Comparison of ENCODE assay signal across 21 cellular contexts in the genomic region with DNA sequence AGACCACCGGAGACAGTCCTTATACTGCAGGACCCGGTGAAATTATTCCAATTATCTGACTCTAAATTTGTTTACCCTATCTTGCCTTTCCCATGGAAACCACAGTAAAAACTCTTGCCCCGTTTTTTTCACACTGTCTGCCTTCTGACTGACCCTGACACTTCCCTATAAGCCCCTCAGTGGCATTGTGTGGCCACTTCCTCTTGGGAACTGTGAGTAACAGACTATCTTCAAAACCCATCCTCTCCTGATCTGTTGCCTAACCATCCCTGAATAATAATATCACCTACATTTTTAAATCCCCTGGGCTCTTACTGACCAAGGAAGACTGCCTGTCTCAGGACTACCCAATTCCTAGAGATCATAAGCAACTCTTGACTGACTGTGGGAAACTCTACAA. TPM values are rescaled to one million over a fixed set of nuclear protein-coding genes. Genes with fewer than 3 reads are reported as not detected.
DNase-seq lines count a peak whose midpoint lies in the region; ATAC-seq, FAIRE-seq and TF ChIP-seq lines count a peak whose summit lies in the region.
"Had no signal": no experiment of that assay in that cellular context is flagged by ENCODE, and none has a peak within 500 bp of the region (broad histone marks: within the 10 kb centered on the region; RNA-seq: fewer than 3 reads in every experiment).

No MANE protein-coding gene starts in this region.

- no peak for TF ChIP-seq POLR2A in GM12878 (IDR thresholded peaks at IDR 0.05; ENCODE audit: low read depth, low read length)

- TF ChIP-seq CTCF in GM12878 (IDR thresholded peaks at IDR 0.05 in 2 of 3, conservative IDR thresholded peaks at IDR 0.05 in 1 of 3; ENCODE audit: control insufficient read depth in 2 of 3, extremely low read depth in 1 of 3, insufficient read depth in 1 of 3, low read depth in 3 of 3, low read length in 3 of 3) (no peak), D721Med (IDR thresholded peaks at IDR 0.05; ENCODE audit: insufficient read depth, missing control alignments) (no peak)

- H3K36me3 ChIP-seq in BLaER1 treated with 17β-estradiol and CSF1 and Interleukin-3, amounts not matched to agents 10 nM and 100 nM: no peaks in the 10 kb centered on the region
- H3K36me3 ChIP-seq in GM12878 (ENCODE audit: control insufficient read depth in 2 of 2, insufficient read depth in 2 of 2, low read length in 1 of 2): no peaks in the 10 kb centered on the region
- H3K36me3 ChIP-seq: Peyer's patch had no signal

- no peak for TF ChIP-seq RAD21 in GM12878 (IDR thresholded peaks at IDR 0.05; ENCODE audit: insufficient read depth, low read depth, low read length)

- WGBS in GM12878 (ENCODE audit: insufficient coverage, insufficient replicate concordance, low lambda C conversion rate, missing lambda C conversion rate): 19% methylated on average over 3 of the region's 3 CpGs

- H3K79me2 ChIP-seq in GM12878 (ENCODE audit: control insufficient read depth, insufficient read depth, low read length): no peaks in the 10 kb centered on the region

- H3K9me3 ChIP-seq in BLaER1 treated with 17β-estradiol and CSF1 and Interleukin-3, amounts not matched to agents 10 nM and 100 nM (replicated peaks in 1 of 11): peaks cover 0 to 20% (median 2%) of the 10 kb centered on the region in 11 experiments; a peak in 11 of 22 replicates
- no peaks in the 10 kb centered on the region; the same call in 1 of the 3 replicates for H3K9me3 ChIP-seq in GM12878 (replicated peaks; ENCODE audit: control insufficient read depth, insufficient read depth, low read length)
- H3K9me3 ChIP-seq: Peyer's patch had no signal

- H3K27me3 ChIP-seq in BLaER1 treated with 17β-estradiol and CSF1 and Interleukin-3, amounts not matched to agents 10 nM and 100 nM: peaks cover 0 to 81% (median 0%) of the 10 kb centered on the region in 11 experiments; a peak in 4 of 22 replicates
- no peaks in the 10 kb centered on the region for H3K27me3 ChIP-seq in GM12878 (replicated peaks in 1 of 2; ENCODE audit: control insufficient read depth in 2 of 2, insufficient read depth in 2 of 2, low read length in 1 of 2)
- H3K27me3 ChIP-seq: Peyer's patch had no signal

- no peak overlapping the region for H2AFZ ChIP-seq in GM12878 (ENCODE audit: control insufficient read depth, low read depth, low read length)
- H2AFZ ChIP-seq: GM23248 had no signal

- RAD21 ChIA-PET in GM12878 (lab: Charles Lee; ENCODE audit: unreplicated experiment): no interaction called here

- ATAC-seq in GM12878 (no peak), SK-N-SH treated with all-trans-retinoic acid at 6 μM for 48 hours (no peak), GM18519 (IDR thresholded peaks at IDR 0.05; ENCODE audit: low FRiP score, unreplicated experiment) (no peak)
- ATAC-seq: CD8-positive, alpha-beta T cell; Right ventricle myocardium inferior had no signal

- CTCF ChIA-PET in GM12878 (lab: Yijun Ruan, JAX): interaction anchor here (0.9 kb wide), 1 partner anchor 10 kb away, joined by 3 read pairs; no protein-coding TSS in a partner anchor

- intact Hi-C loops in GM12878 (cut with micrococcal nuclease; ENCODE audit: unreplicated experiment): no loop called here

- SMC1A ChIA-PET in GM12878 (lab: Charles Lee; ENCODE audit: uncharacterized antibody, unreplicated experiment): no interaction called here

- BruUV-seq in GM12878 (replicated peaks; lab: Mats Ljungman, UMichigan): no TSS peak

- in situ Hi-C loops in GM12878 (cut with MboI): no loop called here

- no peaks in the 10 kb centered on the region for H4K20me1 ChIP-seq in BLaER1 treated with 17β-estradiol and CSF1 and Interleukin-3, amounts not matched to agents 10 nM and 100 nM
- no peaks in the 10 kb centered on the region for H4K20me1 ChIP-seq in GM12878 (ENCODE audit: control insufficient read depth, insufficient read depth)

- no peak overlapping the region for H3K9ac ChIP-seq in BLaER1 treated with 17β-estradiol and CSF1 and Interleukin-3, amounts not matched to agents 10 nM and 100 nM
- no peak overlapping the region for H3K9ac ChIP-seq in GM12878 (ENCODE audit: control insufficient read depth, insufficient read depth, low read length)
- H3K9ac ChIP-seq: GM23248 had no signal

- DNase-seq in Kasumi-1 (lab: John Stamatoyannopoulos, UW) (peak; percentile 7 to 23), NOMO-1 treated with dmso at 0.1 percent for 144 hours (lab: John Stamatoyannopoulos, UW; ENCODE audit: unreplicated experiment) (peak; percentile 18), GM12878 (ENCODE audit: low read depth, low spot score) (no peak), D721Med (ENCODE audit: insufficient read length, low spot score) (no peak)
- no peak for DNase-seq in activated T-cell treated with anti-CD3 and anti-CD28 coated beads, Interleukin-2, amount 50 U/mL, for 48 hours
- DNase-seq: CD8-positive, alpha-beta T cell; DMS79 treated with DMSO at 0.1 percent for 48 hours; GM23248; HCEC 1CT; NCI-H1417 treated with DMSO at 0.1 percent for 48 hours; NCI-H187 treated with DMSO at 0.1 percent for 48 hours; NCI-H226; NCI-H524; NCI-H82; Peyer's patch had no signal

- H3K4me3 ChIP-seq in BLaER1 treated with 17β-estradiol and CSF1 and Interleukin-3, amounts not matched to agents 10 nM and 100 nM: no peak overlapping the region
- no peak overlapping the region for H3K4me3 ChIP-seq in GM12878
- H3K4me3 ChIP-seq: GM23248, Peyer's patch, SK-N-MC had no signal

- no peak for TF ChIP-seq EP300 in GM12878 (IDR thresholded peaks at IDR 0.05; ENCODE audit: borderline replicate concordance in 1 of 2, control insufficient read depth in 1 of 2, low read depth in 2 of 2, low read length in 2 of 2)

- peaks cover 0 to 11% (median 8%) of the 10 kb centered on the region in 10 experiments; a peak in 10 of 20 replicates for H3K4me1 ChIP-seq in BLaER1 treated with 17β-estradiol and CSF1 and Interleukin-3, amounts not matched to agents 10 nM and 100 nM
- H3K4me1 ChIP-seq in GM12878 (ENCODE audit: control insufficient read depth, insufficient read depth, low read length): no peaks in the 10 kb centered on the region
- H3K4me1 ChIP-seq: Peyer's patch had no signal

- peak overlapping the region in 6 of 11 experiments; percentile 8 to 40 (median 21); a peak in 9 of 22 replicates for H3K4me2 ChIP-seq in BLaER1 treated with 17β-estradiol and CSF1 and Interleukin-3, amounts not matched to agents 10 nM and 100 nM
- H3K4me2 ChIP-seq in GM12878 (ENCODE audit: control insufficient read depth, insufficient read depth): no peak overlapping the region

- H3K27ac ChIP-seq in BLaER1 treated with 17β-estradiol and CSF1 and Interleukin-3, amounts not matched to agents 10 nM and 100 nM: no peak overlapping the region
- no peak overlapping the region for H3K27ac ChIP-seq in GM12878 (ENCODE audit: control insufficient read depth, insufficient read depth)
- H3K27ac ChIP-seq: GM23248, Peyer's patch, SK-N-MC had no signal

- FAIRE-seq in GM12878 (lab: Jason Lieb, UNC): no peak
- no peak for FAIRE-seq in D721Med (lab: Jason Lieb, UNC)
- FAIRE-seq: A204.1 had no signal

- POLR2A ChIA-PET in GM12878 (lab: Charles Lee): interaction anchor here (0.6 kb wide), 1 partner anchor 410 kb away, joined by 3 read pairs; no protein-coding TSS in a partner anchor

TF ChIP-seq in GM12878, 131 proteins besides CTCF, POLR2A, EP300 and RAD21:
- TF ChIP-seq SPI1 (IDR thresholded peaks at IDR 0.05; ENCODE audit: borderline replicate concordance, insufficient read depth, low read depth, low read length): peak; percentile 21; the same call in 1 of the 2 replicates
- TF ChIP-seq RELA (IDR thresholded peaks at IDR 0.05; ENCODE audit: borderline replicate concordance, partially characterized antibody): no peak
- no peak for TF ChIP-seq TAF1 (IDR thresholded peaks at IDR 0.05; ENCODE audit: borderline replicate concordance, low read depth, low read length)

TF ChIP-seq in SK-N-SH treated with all-trans-retinoic acid at 6 μM for 48 hours, 23 proteins besides CTCF, POLR2A, EP300 and RAD21 (continues in another document):
- no peak for TF ChIP-seq ZNF565 (CRISPR knock-in tag; conservative IDR thresholded peaks at IDR 0.05; ENCODE audit: low read depth)
- TF ChIP-seq, protein P1, sequence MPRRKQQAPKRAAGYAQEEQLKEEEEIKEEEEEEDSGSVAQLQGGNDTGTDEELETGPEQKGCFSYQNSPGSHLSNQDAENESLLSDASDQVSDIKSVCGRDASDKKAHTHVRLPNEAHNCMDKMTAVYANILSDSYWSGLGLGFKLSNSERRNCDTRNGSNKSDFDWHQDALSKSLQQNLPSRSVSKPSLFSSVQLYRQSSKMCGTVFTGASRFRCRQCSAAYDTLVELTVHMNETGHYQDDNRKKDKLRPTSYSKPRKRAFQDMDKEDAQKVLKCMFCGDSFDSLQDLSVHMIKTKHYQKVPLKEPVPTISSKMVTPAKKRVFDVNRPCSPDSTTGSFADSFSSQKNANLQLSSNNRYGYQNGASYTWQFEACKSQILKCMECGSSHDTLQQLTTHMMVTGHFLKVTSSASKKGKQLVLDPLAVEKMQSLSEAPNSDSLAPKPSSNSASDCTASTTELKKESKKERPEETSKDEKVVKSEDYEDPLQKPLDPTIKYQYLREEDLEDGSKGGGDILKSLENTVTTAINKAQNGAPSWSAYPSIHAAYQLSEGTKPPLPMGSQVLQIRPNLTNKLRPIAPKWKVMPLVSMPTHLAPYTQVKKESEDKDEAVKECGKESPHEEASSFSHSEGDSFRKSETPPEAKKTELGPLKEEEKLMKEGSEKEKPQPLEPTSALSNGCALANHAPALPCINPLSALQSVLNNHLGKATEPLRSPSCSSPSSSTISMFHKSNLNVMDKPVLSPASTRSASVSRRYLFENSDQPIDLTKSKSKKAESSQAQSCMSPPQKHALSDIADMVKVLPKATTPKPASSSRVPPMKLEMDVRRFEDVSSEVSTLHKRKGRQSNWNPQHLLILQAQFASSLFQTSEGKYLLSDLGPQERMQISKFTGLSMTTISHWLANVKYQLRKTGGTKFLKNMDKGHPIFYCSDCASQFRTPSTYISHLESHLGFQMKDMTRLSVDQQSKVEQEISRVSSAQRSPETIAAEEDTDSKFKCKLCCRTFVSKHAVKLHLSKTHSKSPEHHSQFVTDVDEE (CRISPR knock-in tag; IDR thresholded peaks at IDR 0.05): no peak

RNA-seq across cellular contexts. Expression of a gene that starts 42.6 kb away (rescaled TPM):
- total RNA-seq in GM12878 (2013; cell fraction: nucleolus; rRNA removed): 0.06 and 0.10 TPM in 2 replicates
- total RNA-seq in GM12878 (2014; rRNA removed) (under 0.01 TPM in 2 replicates), GM12878 (2014; rRNA removed; fragmentation: Illumina TruSeq; extraction: Trizol) (not detected in 2 replicates), GM12878 (2021) (0.03 TPM in 2 replicates)
- polyA plus RNA-seq in GM12878 (2011; ENCODE audit: low read depth): not detected
- polyA plus RNA-seq in GM12878 (2011; rRNA removed) (0.06 and 0.07 TPM in 2 replicates), GM12878 (2014; fragmentation: Illumina TruSeq; extraction: Trizol) (not detected in 2 replicates), GM12878 (2014; fragmentation: Nextera tagmentation; extraction: Ambion mirVana) (not detected), GM12878 (2014; rRNA removed) (not detected in 2 replicates), GM12878 (2016; fragmentation: Nextera tagmentation; extraction: Ambion mirVana) (not detected)
- polyA plus RNA-seq in GM12878 (2011; cell fraction: cytosol; rRNA removed): 0.03 TPM in 2 replicates
- polyA plus RNA-seq in GM12878 (2011; cell fraction: nucleus; rRNA removed): 0.01 and 0.10 TPM in 2 replicates
- polyA plus RNA-seq in GM12878 (2012): 0.03 TPM in 2 replicates
- 0.07 and 0.36 TPM in 2 replicates for polyA minus RNA-seq in GM12878 (2011; rRNA and poly(A)+ RNA removed)
- not detected in 2 replicates for polyA minus RNA-seq in GM12878 (2011; cell fraction: cytosol; rRNA and poly(A)+ RNA removed)
- 0.12 and 0.29 TPM in 2 replicates for polyA minus RNA-seq in GM12878 (2011; cell fraction: nucleus; rRNA and poly(A)+ RNA removed)

Comparison
In these comparisons a context has a peak if more than half of its experiments do, and no peak if none do; other contexts are left out.
1. DNase-seq: peak in Kasumi-1 (2 of 2) and NOMO-1 treated with dmso at 0.1 percent for 144 hours (single experiment); none in GM12878 (single experiment), D721Med (single experiment) and activated T-cell treated with anti-CD3 and anti-CD28 coated beads, Interleukin-2, amount 50 U/mL, for 48 hours (0 of 2).